In the genomic region with DNA sequence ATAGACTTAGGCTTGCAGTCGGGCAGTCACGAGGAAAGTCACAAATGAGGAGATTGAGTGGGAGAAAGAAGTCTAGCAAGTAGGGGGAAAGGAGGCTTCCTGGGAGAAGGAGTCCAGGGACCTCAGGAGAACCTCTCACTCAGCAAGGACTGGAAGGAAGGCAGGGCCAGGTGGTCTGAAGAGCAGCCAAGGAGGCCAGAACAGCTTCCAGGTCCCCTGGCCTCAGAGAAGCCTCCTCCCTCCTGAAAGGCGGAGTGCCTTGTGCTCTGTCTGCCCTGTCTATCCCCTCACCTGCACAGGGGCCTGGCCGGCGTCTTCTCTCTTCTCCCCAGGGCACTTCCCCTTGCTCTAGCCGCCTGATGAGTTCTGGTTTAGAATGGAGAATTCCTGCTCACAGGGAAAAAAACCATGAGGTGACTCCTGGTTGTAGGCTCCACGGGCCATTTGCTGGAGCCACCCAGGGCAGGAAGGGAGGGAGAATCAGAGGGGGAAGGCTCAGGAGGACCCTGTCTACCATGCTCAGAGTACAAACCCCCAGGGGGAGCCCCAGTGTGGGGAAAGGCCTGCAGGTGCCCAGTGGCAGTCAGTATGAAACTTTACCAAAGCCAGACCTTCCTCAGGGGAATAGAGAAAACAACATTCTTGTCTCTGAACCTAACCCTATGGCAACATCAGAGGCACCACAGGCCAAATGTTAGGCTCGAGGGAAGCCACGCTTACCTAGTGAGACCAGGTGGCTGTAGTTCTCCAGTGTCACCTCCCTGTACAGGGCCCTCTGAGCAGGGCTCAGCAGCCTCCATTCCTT, we compare ENCODE assay signal across 10 cellular contexts. TPM values are rescaled to one million over a fixed set of nuclear protein-coding genes. Genes with fewer than 3 reads are reported as not detected.
A peak's percentile ranks its signal among the peaks of the same experiment; 100 is the strongest.
DNase-seq lines count a peak whose midpoint lies in the region; ATAC-seq, FAIRE-seq and TF ChIP-seq lines count a peak whose summit lies in the region.
"Had no signal": no experiment of that assay in that cellular context is flagged by ENCODE, and none has a peak within 500 bp of the region (broad histone marks: within the 10 kb centered on the region; RNA-seq: fewer than 3 reads in every experiment).

No MANE protein-coding gene starts in this region.

- H3K27me3 Mint-ChIP-seq in WTC11 (ENCODE audit: low read depth) = no peaks in the 10 kb centered on the region
- H3K27me3 Mint-ChIP-seq: CD4-positive, CD25-positive, alpha-beta regulatory T cell; T-cell had no signal

- DNase-seq in ELF-1 (ENCODE audit: low read depth, low spot score) = peak; percentile 22
- DNase-seq in WTC11 (ENCODE audit: low spot score) = peak; percentile 30
- no peak for DNase-seq in D721Med (ENCODE audit: insufficient read length, low spot score)
- DNase-seq in stimulated activated CD4-positive, alpha-beta T cell treated with anti-CD3 and anti-CD28 coated beads, Interleukin-2, amount 100 ng/mL, for 48 hours = no peak
- no peak for DNase-seq in LoVo (ENCODE audit: low spot score)
- no peak for DNase-seq in amygdala (lab: John Stamatoyannopoulos, UW)
- DNase-seq: CD4-positive, CD25-positive, alpha-beta regulatory T cell; T-cell had no signal

- H3K4me1 Mint-ChIP-seq in WTC11 = no peaks in the 10 kb centered on the region

- no peak for FAIRE-seq in D721Med (lab: Jason Lieb, UNC)

- H3K36me3 Mint-ChIP-seq in WTC11 = peaks cover 24% of the 10 kb centered on the region

- H3K9me3 Mint-ChIP-seq in WTC11 = peaks cover 3% of the 10 kb centered on the region; the same call in 1 of the 2 replicates

- POLR2A ChIA-PET in WTC11 (lab: Charles Lee) = no interaction called here

- no peak overlapping the region for H3K4me3 Mint-ChIP-seq in WTC11
- H3K4me3 Mint-ChIP-seq: CD4-positive, CD25-positive, alpha-beta regulatory T cell; T-cell had no signal

- no peak for TF ChIP-seq CTCF in WTC11 (IDR thresholded peaks at IDR 0.05)
- TF ChIP-seq CTCF in D721Med (IDR thresholded peaks at IDR 0.05; ENCODE audit: insufficient read depth, missing control alignments) = no peak

- ATAC-seq in GM19397 (IDR thresholded peaks at IDR 0.05; ENCODE audit: unreplicated experiment) (peak; percentile 96), HG03060 (IDR thresholded peaks at IDR 0.05; ENCODE audit: low read depth, unreplicated experiment) (peak; percentile 94), WTC11 (peak; percentile 78)
- ATAC-seq: T-cell had no signal

- no peak overlapping the region for H3K27ac Mint-ChIP-seq in WTC11
- H3K27ac Mint-ChIP-seq: T-cell had no signal

- CTCF ChIA-PET in WTC11 (lab: Charles Lee) = no interaction called here

TF ChIP-seq in WTC11, 78 proteins besides CTCF, POLR2A, EP300 and RAD21:
- TF ChIP-seq, protein P1, sequence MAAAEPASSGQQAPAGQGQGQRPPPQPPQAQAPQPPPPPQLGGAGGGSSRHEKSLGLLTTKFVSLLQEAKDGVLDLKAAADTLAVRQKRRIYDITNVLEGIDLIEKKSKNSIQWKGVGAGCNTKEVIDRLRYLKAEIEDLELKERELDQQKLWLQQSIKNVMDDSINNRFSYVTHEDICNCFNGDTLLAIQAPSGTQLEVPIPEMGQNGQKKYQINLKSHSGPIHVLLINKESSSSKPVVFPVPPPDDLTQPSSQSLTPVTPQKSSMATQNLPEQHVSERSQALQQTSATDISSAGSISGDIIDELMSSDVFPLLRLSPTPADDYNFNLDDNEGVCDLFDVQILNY (CRISPR knock-in tag; IDR thresholded peaks at IDR 0.05) = no peak
- TF ChIP-seq HMGA2 (CRISPR knock-in tag; IDR thresholded peaks at IDR 0.05) = no peak
- TF ChIP-seq, protein P2, sequence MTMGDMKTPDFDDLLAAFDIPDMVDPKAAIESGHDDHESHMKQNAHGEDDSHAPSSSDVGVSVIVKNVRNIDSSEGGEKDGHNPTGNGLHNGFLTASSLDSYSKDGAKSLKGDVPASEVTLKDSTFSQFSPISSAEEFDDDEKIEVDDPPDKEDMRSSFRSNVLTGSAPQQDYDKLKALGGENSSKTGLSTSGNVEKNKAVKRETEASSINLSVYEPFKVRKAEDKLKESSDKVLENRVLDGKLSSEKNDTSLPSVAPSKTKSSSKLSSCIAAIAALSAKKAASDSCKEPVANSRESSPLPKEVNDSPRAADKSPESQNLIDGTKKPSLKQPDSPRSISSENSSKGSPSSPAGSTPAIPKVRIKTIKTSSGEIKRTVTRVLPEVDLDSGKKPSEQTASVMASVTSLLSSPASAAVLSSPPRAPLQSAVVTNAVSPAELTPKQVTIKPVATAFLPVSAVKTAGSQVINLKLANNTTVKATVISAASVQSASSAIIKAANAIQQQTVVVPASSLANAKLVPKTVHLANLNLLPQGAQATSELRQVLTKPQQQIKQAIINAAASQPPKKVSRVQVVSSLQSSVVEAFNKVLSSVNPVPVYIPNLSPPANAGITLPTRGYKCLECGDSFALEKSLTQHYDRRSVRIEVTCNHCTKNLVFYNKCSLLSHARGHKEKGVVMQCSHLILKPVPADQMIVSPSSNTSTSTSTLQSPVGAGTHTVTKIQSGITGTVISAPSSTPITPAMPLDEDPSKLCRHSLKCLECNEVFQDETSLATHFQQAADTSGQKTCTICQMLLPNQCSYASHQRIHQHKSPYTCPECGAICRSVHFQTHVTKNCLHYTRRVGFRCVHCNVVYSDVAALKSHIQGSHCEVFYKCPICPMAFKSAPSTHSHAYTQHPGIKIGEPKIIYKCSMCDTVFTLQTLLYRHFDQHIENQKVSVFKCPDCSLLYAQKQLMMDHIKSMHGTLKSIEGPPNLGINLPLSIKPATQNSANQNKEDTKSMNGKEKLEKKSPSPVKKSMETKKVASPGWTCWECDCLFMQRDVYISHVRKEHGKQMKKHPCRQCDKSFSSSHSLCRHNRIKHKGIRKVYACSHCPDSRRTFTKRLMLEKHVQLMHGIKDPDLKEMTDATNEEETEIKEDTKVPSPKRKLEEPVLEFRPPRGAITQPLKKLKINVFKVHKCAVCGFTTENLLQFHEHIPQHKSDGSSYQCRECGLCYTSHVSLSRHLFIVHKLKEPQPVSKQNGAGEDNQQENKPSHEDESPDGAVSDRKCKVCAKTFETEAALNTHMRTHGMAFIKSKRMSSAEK (CRISPR knock-in tag; IDR thresholded peaks at IDR 0.05; ENCODE audit: borderline replicate concordance) = no peak
- TF ChIP-seq ESRRA (CRISPR knock-in tag; IDR thresholded peaks at IDR 0.05; ENCODE audit: borderline replicate concordance) = no peak
- TF ChIP-seq, protein P3, sequence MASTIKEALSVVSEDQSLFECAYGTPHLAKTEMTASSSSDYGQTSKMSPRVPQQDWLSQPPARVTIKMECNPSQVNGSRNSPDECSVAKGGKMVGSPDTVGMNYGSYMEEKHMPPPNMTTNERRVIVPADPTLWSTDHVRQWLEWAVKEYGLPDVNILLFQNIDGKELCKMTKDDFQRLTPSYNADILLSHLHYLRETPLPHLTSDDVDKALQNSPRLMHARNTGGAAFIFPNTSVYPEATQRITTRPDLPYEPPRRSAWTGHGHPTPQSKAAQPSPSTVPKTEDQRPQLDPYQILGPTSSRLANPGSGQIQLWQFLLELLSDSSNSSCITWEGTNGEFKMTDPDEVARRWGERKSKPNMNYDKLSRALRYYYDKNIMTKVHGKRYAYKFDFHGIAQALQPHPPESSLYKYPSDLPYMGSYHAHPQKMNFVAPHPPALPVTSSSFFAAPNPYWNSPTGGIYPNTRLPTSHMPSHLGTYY (CRISPR knock-in tag; IDR thresholded peaks at IDR 0.05) = no peak
- TF ChIP-seq, protein P4, sequence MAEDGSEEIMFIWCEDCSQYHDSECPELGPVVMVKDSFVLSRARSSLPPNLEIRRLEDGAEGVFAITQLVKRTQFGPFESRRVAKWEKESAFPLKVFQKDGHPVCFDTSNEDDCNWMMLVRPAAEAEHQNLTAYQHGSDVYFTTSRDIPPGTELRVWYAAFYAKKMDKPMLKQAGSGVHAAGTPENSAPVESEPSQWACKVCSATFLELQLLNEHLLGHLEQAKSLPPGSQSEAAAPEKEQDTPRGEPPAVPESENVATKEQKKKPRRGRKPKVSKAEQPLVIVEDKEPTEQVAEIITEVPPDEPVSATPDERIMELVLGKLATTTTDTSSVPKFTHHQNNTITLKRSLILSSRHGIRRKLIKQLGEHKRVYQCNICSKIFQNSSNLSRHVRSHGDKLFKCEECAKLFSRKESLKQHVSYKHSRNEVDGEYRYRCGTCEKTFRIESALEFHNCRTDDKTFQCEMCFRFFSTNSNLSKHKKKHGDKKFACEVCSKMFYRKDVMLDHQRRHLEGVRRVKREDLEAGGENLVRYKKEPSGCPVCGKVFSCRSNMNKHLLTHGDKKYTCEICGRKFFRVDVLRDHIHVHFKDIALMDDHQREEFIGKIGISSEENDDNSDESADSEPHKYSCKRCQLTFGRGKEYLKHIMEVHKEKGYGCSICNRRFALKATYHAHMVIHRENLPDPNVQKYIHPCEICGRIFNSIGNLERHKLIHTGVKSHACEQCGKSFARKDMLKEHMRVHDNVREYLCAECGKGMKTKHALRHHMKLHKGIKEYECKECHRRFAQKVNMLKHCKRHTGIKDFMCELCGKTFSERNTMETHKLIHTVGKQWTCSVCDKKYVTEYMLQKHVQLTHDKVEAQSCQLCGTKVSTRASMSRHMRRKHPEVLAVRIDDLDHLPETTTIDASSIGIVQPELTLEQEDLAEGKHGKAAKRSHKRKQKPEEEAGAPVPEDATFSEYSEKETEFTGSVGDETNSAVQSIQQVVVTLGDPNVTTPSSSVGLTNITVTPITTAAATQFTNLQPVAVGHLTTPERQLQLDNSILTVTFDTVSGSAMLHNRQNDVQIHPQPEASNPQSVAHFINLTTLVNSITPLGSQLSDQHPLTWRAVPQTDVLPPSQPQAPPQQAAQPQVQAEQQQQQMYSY (CRISPR knock-in tag; IDR thresholded peaks at IDR 0.05) = no peak

RNA-seq across cellular contexts. Expression of a gene that starts 11.2 kb away (rescaled TPM):
- total RNA-seq in WTC11 (2021) = 6.9 to 8.7 TPM (median 8.2 TPM) in 3 replicates

Comparison
In these comparisons a context has a peak if more than half of its experiments do, and no peak if none do; other contexts are left out.
1. DNase-seq: peak in ELF-1 (single experiment) and WTC11 (single experiment); none in D721Med (single experiment), stimulated activated CD4-positive, alpha-beta T cell treated with anti-CD3 and anti-CD28 coated beads, Interleukin-2, amount 100 ng/mL, for 48 hours (0 of 2), LoVo (single experiment) and amygdala (0 of 56).
2. Peak in every context shown above with its lines, with median percentiles within 50 percentile points of each other: ATAC-seq.